In genomic region chr12:98504368-98504617, GRCh38 we compare ENCODE assay signal across 8 cellular contexts. TPM values are rescaled to one million over a fixed set of nuclear protein-coding genes. Genes with fewer than 3 reads are reported as not detected.
DNase-seq lines count a peak whose midpoint lies in the region; ATAC-seq, FAIRE-seq and TF ChIP-seq lines count a peak whose summit lies in the region.

No MANE protein-coding gene starts in this region.

- H3K36me3 ChIP-seq in ACC112 (ENCODE audit: insufficient read depth, low read length) (no peaks in the 10 kb centered on the region), MM.1S (replicated peaks; ENCODE audit: insufficient read depth, low read length) (no peaks in the 10 kb centered on the region), H1 (ENCODE audit: control insufficient read depth in 2 of 4, insufficient read depth in 4 of 4, low read length in 3 of 4) (no peaks in the 10 kb centered on the region), psoas muscle (ENCODE audit: insufficient read depth in 1 of 2, low read depth in 1 of 2) (no peaks in the 10 kb centered on the region)

- peak overlapping the region; percentile 81 for H3K4me3 ChIP-seq in ACC112 (ENCODE audit: low read depth, low read length)
- peak overlapping the region; percentile 80 for H3K4me3 ChIP-seq in MM.1S (ENCODE audit: low read length)
- H3K4me3 ChIP-seq in H1 (ENCODE audit: extremely low read depth in 1 of 4, insufficient read depth in 2 of 4, low read depth in 3 of 4, low read length in 4 of 4): peak overlapping the region; percentile 69 to 96 (median 87)
- H3K4me3 ChIP-seq in psoas muscle: peak overlapping the region; percentile 81

- no peak overlapping the region for H3K56ac ChIP-seq in H1 (replicated peaks; ENCODE audit: insufficient read length, low read depth, low read length)

- H2BK12ac ChIP-seq in H1 (ENCODE audit: low read depth, low read length): no peak overlapping the region

- H2BK15ac ChIP-seq in H1 (ENCODE audit: low read length): no peak overlapping the region

- no peak for TF ChIP-seq RAD21 in H1 (IDR thresholded peaks at IDR 0.05 in 1 of 2, conservative IDR thresholded peaks at IDR 0.05 in 1 of 2; ENCODE audit: low read depth in 2 of 2, low read length in 2 of 2)

- H4K8ac ChIP-seq in H1 (ENCODE audit: extremely low read depth, insufficient read depth, low read length): no peak overlapping the region

- intact Hi-C loops in psoas muscle (cut with DNase I): loop anchor here in 1 of 2 donors (5.0 kb wide), 1 partner anchor 88 kb away; the partner anchor contains the start of gene SLC25A3

- H3K27ac ChIP-seq in ACC112 (ENCODE audit: low read depth, low read length) (peak overlapping the region; percentile 93), MM.1S (ENCODE audit: low read length) (peak overlapping the region; percentile 97; the same call in 1 of the 2 replicates), H1 (ENCODE audit: low read depth, low read length) (no peak overlapping the region), psoas muscle (peak overlapping the region; percentile 96)

- H3K14ac ChIP-seq in H1 (ENCODE audit: insufficient read length): no peak overlapping the region

- no peak for TF ChIP-seq EP300 in H1 (IDR thresholded peaks at IDR 0.05; ENCODE audit: borderline replicate concordance in 1 of 2, low read depth in 2 of 2, low read length in 2 of 2)

- H3K27me3 ChIP-seq in ACC112 (ENCODE audit: insufficient read depth, low read length): no peaks in the 10 kb centered on the region
- H3K27me3 ChIP-seq in MM.1S (replicated peaks; ENCODE audit: insufficient read depth, low read length): no peaks in the 10 kb centered on the region
- no peaks in the 10 kb centered on the region for H3K27me3 ChIP-seq in H1 (replicated peaks in 1 of 4; ENCODE audit: control insufficient read depth in 3 of 4, extremely low read depth in 1 of 4, insufficient read depth in 3 of 4, low read length in 3 of 4)
- no peaks in the 10 kb centered on the region for H3K27me3 ChIP-seq in psoas muscle (ENCODE audit: insufficient read depth in 3 of 3, low read length in 2 of 3)

- H3F3A ChIP-seq in MM.1S (ENCODE audit: insufficient read depth, low read length): peaks cover 20% of the 10 kb centered on the region

- ATAC-seq in GM19463 (IDR thresholded peaks at IDR 0.05; ENCODE audit: unreplicated experiment) (peak; percentile 12), psoas muscle (no peak)

- POLR2A ChIA-PET in H1 (lab: Charles Lee; ENCODE audit: partially characterized antibody): interaction anchor here (1.2 to 8.1 kb wide), 2 partner anchors 11 to 78 kb away, joined by 3 to 94 read pairs; partner anchors contain the start of gene TMPO

- H2BK20ac ChIP-seq in H1 (ENCODE audit: low read length): no peak overlapping the region

- H3K4me1 ChIP-seq in ACC112 (ENCODE audit: control insufficient read depth, insufficient read depth, low read length, unreplicated experiment) (no peaks in the 10 kb centered on the region), MM.1S (ENCODE audit: low read length) (no peaks in the 10 kb centered on the region), H1 (replicated peaks in 1 of 4; ENCODE audit: control insufficient read depth in 3 of 4, insufficient read depth in 4 of 4, low read length in 3 of 4) (no peaks in the 10 kb centered on the region), psoas muscle (no peaks in the 10 kb centered on the region)

- H3K18ac ChIP-seq in H1 (ENCODE audit: extremely low read depth, low read length): no peak overlapping the region

- H4K5ac ChIP-seq in H1 (ENCODE audit: insufficient read length, low read depth, low read length): no peak overlapping the region

- no peak overlapping the region for H4K91ac ChIP-seq in H1 (replicated peaks; ENCODE audit: insufficient read length, low read length)

- no peak overlapping the region for H3K4ac ChIP-seq in H1 (replicated peaks; ENCODE audit: insufficient read length, low read depth, low read length)

- no peaks in the 10 kb centered on the region for H3K9me2 ChIP-seq in MM.1S (replicated peaks; ENCODE audit: insufficient read depth, low read length)

- peaks cover 3% of the 10 kb centered on the region; the same call in 1 of the 2 replicates for H3K23me2 ChIP-seq in H1 (ENCODE audit: low read depth, low read length)

- H3K9ac ChIP-seq in MM.1S (ENCODE audit: low read length) (peak overlapping the region; percentile 87), H1 (replicated peaks in 1 of 4; ENCODE audit: extremely low read depth in 1 of 4, low read depth in 3 of 4, low read length in 3 of 4) (no peak overlapping the region; a peak in 1 of 7 replicates)

- no peak overlapping the region; the same call in 1 of the 2 replicates for H2BK5ac ChIP-seq in H1 (ENCODE audit: low read depth, low read length)

- H3K79me1 ChIP-seq in H1 (ENCODE audit: low read depth, low read length): no peaks in the 10 kb centered on the region

- 48% methylated on average over 3 of the region's 3 CpGs; no CpG with 5 or more reads in 1 of the 2 experiments for WGBS in H1 (ENCODE audit: extremely low coverage in 1 of 2, insufficient coverage in 1 of 2, insufficient read length in 1 of 2, insufficient replicate concordance in 2 of 2, low coverage in 1 of 2, low lambda C conversion rate in 2 of 2, missing lambda C conversion rate in 1 of 2), 2 experiments
- 22 to 27% (median 25%) methylated on average over 3 of the region's 3 CpGs for WGBS in psoas muscle, 3 donors

- H2AFZ ChIP-seq in ACC112 (ENCODE audit: low read length, unreplicated experiment) (peak overlapping the region; percentile 49), MM.1S (ENCODE audit: low read length) (peak overlapping the region; percentile 86), H1 (ENCODE audit: low read length) (no peak overlapping the region)

- no peak overlapping the region for H2AK5ac ChIP-seq in H1 (ENCODE audit: low read depth, low read length)

- H3K23ac ChIP-seq in H1 (ENCODE audit: insufficient read length): no peak overlapping the region

- TF ChIP-seq CTCF in MM.1S (IDR thresholded peaks at IDR 0.05; ENCODE audit: low read length) (no peak), H1 (IDR thresholded peaks at IDR 0.05; ENCODE audit: control extremely low read depth in 1 of 3, insufficient read depth in 1 of 3, low read depth in 1 of 3, low read length in 3 of 3) (no peak), psoas muscle (IDR thresholded peaks at IDR 0.05) (no peak)

- peak; percentile 50 for DNase-seq in MM.1S
- no peak for DNase-seq in H1 (ENCODE audit: low read depth in 1 of 2, low spot score in 2 of 2)
- no peak for DNase-seq in psoas muscle
- no peak for DNase-seq in dermis blood vessel endothelial cell
- DNase-seq in central memory CD4-positive, alpha-beta T cell: no peak
- no peak for DNase-seq in GM19238 (ENCODE audit: insufficient read length, low spot score)

- FAIRE-seq in H1 (lab: Jason Lieb, UNC): no peak

- H3K9me3 ChIP-seq in MM.1S (replicated peaks; ENCODE audit: insufficient read depth, low read length): no peaks in the 10 kb centered on the region
- H3K9me3 ChIP-seq in H1 (ENCODE audit: insufficient read depth in 2 of 2, low read depth in 1 of 2, low read length in 1 of 2): no peaks in the 10 kb centered on the region
- H3K9me3 ChIP-seq in psoas muscle: no peaks in the 10 kb centered on the region

- CTCF ChIA-PET in H1 (lab: Charles Lee; ENCODE audit: partially characterized antibody): interaction anchor here (1.3 kb wide), 1 partner anchor 10 kb away, joined by 9 read pairs; no protein-coding TSS in a partner anchor

- no peak overlapping the region for H2BK120ac ChIP-seq in H1 (replicated peaks; ENCODE audit: low read depth, low read length)

- no peaks in the 10 kb centered on the region for H4K20me1 ChIP-seq in MM.1S (ENCODE audit: insufficient read depth, low read length)
- no peaks in the 10 kb centered on the region for H4K20me1 ChIP-seq in H1 (replicated peaks in 1 of 2; ENCODE audit: control insufficient read depth in 1 of 2, insufficient read depth in 2 of 2, low read length in 2 of 2)

- TF ChIP-seq POLR2A in H1 (IDR thresholded peaks at IDR 0.05; ENCODE audit: control extremely low read depth in 1 of 2, low read depth in 2 of 2, low read length in 2 of 2): no peak

- H3K4me2 ChIP-seq in MM.1S (ENCODE audit: low read depth, low read length): peak overlapping the region; percentile 90
- peak overlapping the region; percentile 55 to 67; a peak in 3 of 4 replicates for H3K4me2 ChIP-seq in H1 (ENCODE audit: insufficient read depth in 1 of 2, low read depth in 2 of 2, low read length in 2 of 2)

- H3K79me2 ChIP-seq in ACC112 (ENCODE audit: control insufficient read depth, insufficient read depth, low read length, unreplicated experiment) (no peaks in the 10 kb centered on the region), MM.1S (ENCODE audit: low read length) (no peaks in the 10 kb centered on the region), H1 (ENCODE audit: control insufficient read depth in 1 of 2, insufficient read depth in 2 of 2, low read length in 2 of 2) (no peaks in the 10 kb centered on the region)

TF ChIP-seq in H1, 55 proteins besides CTCF, POLR2A, EP300 and RAD21 (continues in another document):
- 0 out of 2 replicates have a peak, but pooled peaks have one; percentile 10 for TF ChIP-seq EGR1 (IDR thresholded peaks at IDR 0.05; ENCODE audit: borderline replicate concordance, low read depth, low read length)
- TF ChIP-seq E2F6 (IDR thresholded peaks at IDR 0.05): no peak
- no peak for TF ChIP-seq BRCA1 (IDR thresholded peaks at IDR 0.05; ENCODE audit: low read depth, low read length)

RNA-seq across cellular contexts. Expression of gene TMPO, which starts 11.1 kb away (rescaled TPM):
- total RNA-seq in H1 (2021; fragmentation: NEBNext Ultra II Directional; extraction: Animal tissue kit (Norgen Biotek cat#: 25700)): 189 and 195 TPM in 2 replicates
- polyA plus RNA-seq in H1 (2011; rRNA removed): 30.9 and 43.9 TPM in 2 replicates
- polyA plus RNA-seq in H1 (2011; cell fraction: cytosol; rRNA removed): 58.1 TPM
- polyA plus RNA-seq in H1 (2011; cell fraction: nucleus; rRNA removed): 26.2 TPM
- polyA plus RNA-seq in H1 (2012, experiment 1 of 2): 63.8 to 119 TPM (median 82.0 TPM) in 4 replicates
- 20.6 TPM for polyA plus RNA-seq in H1 (2012, experiment 2 of 2)
- 98.7 TPM for polyA plus RNA-seq in H1 (2013, experiment 1 of 2)
- 96.6 TPM for polyA plus RNA-seq in H1 (2013, experiment 2 of 2)
- polyA minus RNA-seq in H1 (2011; rRNA and poly(A)+ RNA removed): 59.4 and 91.7 TPM in 2 replicates
- polyA minus RNA-seq in H1 (2011; cell fraction: cytosol; rRNA and poly(A)+ RNA removed): 136 TPM
- 123 TPM for polyA minus RNA-seq in H1 (2011; cell fraction: nucleus; rRNA and poly(A)+ RNA removed)
- total RNA-seq in psoas muscle: 10 to 100 TPM in 2 of 4 donors, 1 to 10 TPM in 2; 9.1 to 15.9 (median 10.8) TPM
- polyA plus RNA-seq in psoas muscle: 10 to 100 TPM in 1 of 3 donors, 1 to 10 TPM in 2; 5.9 to 13.1 (median 7.9) TPM
- 143 and 205 TPM in 2 replicates for total RNA-seq in dermis blood vessel endothelial cell
